Comparison of ENCODE assay signal across 27 cellular contexts in genomic region chr3:171157980-171158379, GRCh38.
DNase-seq lines count a peak whose midpoint lies in the region; ATAC-seq, FAIRE-seq and TF ChIP-seq lines count a peak whose summit lies in the region.
"Had no signal": no experiment of that assay in that cellular context is flagged by ENCODE, and none has a peak within 500 bp of the region (broad histone marks: within the 10 kb centered on the region; RNA-seq: fewer than 3 reads in every experiment).

No MANE protein-coding gene starts in this region.

- H3K9me3 ChIP-seq in HepG2 (ENCODE audit: low read length) (peaks cover 6% of the 10 kb centered on the region), right lobe of liver (no peaks in the 10 kb centered on the region), neural progenitor cell (ENCODE audit: low read depth) (no peaks in the 10 kb centered on the region)

- peak overlapping the region; percentile 88; the same call in 1 of the 2 replicates for H3K4me2 ChIP-seq in HepG2 (ENCODE audit: low read depth, low read length)
- H3K4me2 ChIP-seq in neural progenitor cell: no peak overlapping the region
- H3K4me2 ChIP-seq: A549; BLaER1 treated with 17β-estradiol and CSF1 and Interleukin-3, amounts not matched to agents 10 nM and 100 nM; KMS-11 had no signal

- intact Hi-C loops in HepG2 (cut with micrococcal nuclease; ENCODE audit: unreplicated experiment): loop anchor here (1.0 kb wide), 1 partner anchor 113 kb away; no protein-coding TSS in a partner anchor
- intact Hi-C loops in right lobe of liver (cut with DNase I): no loop called here

- FAIRE-seq in HepG2 (lab: Jason Lieb, UNC): no peak
- FAIRE-seq: A549, GM19239, H1 had no signal

- peaks cover 4% of the 10 kb centered on the region for H3K27me3 Mint-ChIP-seq in neural progenitor cell (ENCODE audit: insufficient read depth, low read depth)
- H3K27me3 Mint-ChIP-seq: CD4-positive, alpha-beta memory T cell; IgD-negative memory B cell had no signal

- H4K20me1 ChIP-seq in HepG2 (ENCODE audit: insufficient read depth, low read length): no peaks in the 10 kb centered on the region
- H4K20me1 ChIP-seq in neural progenitor cell (ENCODE audit: low read depth): no peaks in the 10 kb centered on the region
- H4K20me1 ChIP-seq: BLaER1 treated with 17β-estradiol and CSF1 and Interleukin-3, amounts not matched to agents 10 nM and 100 nM had no signal

- no peak for TF ChIP-seq RAD21 in HepG2 (CRISPR knock-in tag; IDR thresholded peaks at IDR 0.05)

- H2AFZ ChIP-seq in HepG2 (ENCODE audit: low read length): no peak overlapping the region
- no peak overlapping the region for H2AFZ ChIP-seq in neural progenitor cell (replicated peaks)

- peak overlapping the region; percentile 39 for H3K27ac Mint-ChIP-seq in neural progenitor cell
- H3K27ac Mint-ChIP-seq: IgD-negative memory B cell had no signal

- no TSS peak for BruUV-seq in HepG2 (replicated peaks; lab: Mats Ljungman, UMichigan)

- no peak overlapping the region for H3K4me3 ChIP-seq in HepG2 (replicated peaks in 1 of 3; ENCODE audit: insufficient read depth in 1 of 3, low read depth in 2 of 3, low read length in 3 of 3)
- H3K4me3 ChIP-seq in right lobe of liver: no peak overlapping the region
- H3K4me3 ChIP-seq in neural progenitor cell: no peak overlapping the region
- H3K4me3 ChIP-seq: A549; BLaER1 treated with 17β-estradiol and CSF1 and Interleukin-3, amounts not matched to agents 10 nM and 100 nM; SK-N-MC had no signal

- POLR2A ChIA-PET in HepG2 (lab: Yijun Ruan, JAX): interaction anchor here (1.0 to 1.2 kb wide), 3 partner anchors 8 to 102 kb away, joined by 3 to 7 read pairs (median 5); no protein-coding TSS in a partner anchor

- peaks cover 4% of the 10 kb centered on the region for H3K9me3 Mint-ChIP-seq in neural progenitor cell

- no peak for TF ChIP-seq CTCF in HepG2 (CRISPR knock-in tag; IDR thresholded peaks at IDR 0.05)
- no peak for TF ChIP-seq CTCF in right lobe of liver (IDR thresholded peaks at IDR 0.05)
- no peak for TF ChIP-seq CTCF in neural progenitor cell (IDR thresholded peaks at IDR 0.05)

- in situ Hi-C loops in HepG2 (cut with HindIII; ENCODE audit: extremely low pct_ligation_motif_present, low pct_unique_long_range_greater_than_20kb): no loop called here

- H3K27me3 ChIP-seq in HepG2 (ENCODE audit: control insufficient read depth in 1 of 2, insufficient read depth in 2 of 2, low read length in 2 of 2): no peaks in the 10 kb centered on the region
- H3K27me3 ChIP-seq in right lobe of liver: no peaks in the 10 kb centered on the region
- H3K27me3 ChIP-seq in neural progenitor cell: no peaks in the 10 kb centered on the region
- H3K27me3 ChIP-seq: BLaER1 treated with 17β-estradiol and CSF1 and Interleukin-3, amounts not matched to agents 10 nM and 100 nM had no signal

- H3K27ac ChIP-seq in HepG2 (ENCODE audit: extremely low read length, insufficient read depth, low read length) (no peak overlapping the region), right lobe of liver (no peak overlapping the region), cingulate gyrus (ENCODE audit: low read depth, low read length) (peak overlapping the region; percentile 93), neural progenitor cell (no peak overlapping the region)
- H3K27ac ChIP-seq: BLaER1 treated with 17β-estradiol and CSF1 and Interleukin-3, amounts not matched to agents 10 nM and 100 nM; KMS-11; RWPE1; SK-N-MC had no signal

- no peak for TF ChIP-seq EP300 in HepG2 (IDR thresholded peaks at IDR 0.05; ENCODE audit: low read depth in 2 of 2, low read length in 2 of 2)
- no peak for TF ChIP-seq EP300 in HepG2 (CRISPR knock-in tag; IDR thresholded peaks at IDR 0.05; ENCODE audit: borderline replicate concordance)

- H3K79me2 ChIP-seq in HepG2 (ENCODE audit: insufficient read depth, low read length) (no peaks in the 10 kb centered on the region), neural progenitor cell (ENCODE audit: low read depth) (no peaks in the 10 kb centered on the region)

- H3K4me1 ChIP-seq in HepG2 (ENCODE audit: insufficient read depth, low read length) (peaks cover 34% of the 10 kb centered on the region), right lobe of liver (no peaks in the 10 kb centered on the region), neural progenitor cell (peaks cover 6% of the 10 kb centered on the region)
- H3K4me1 ChIP-seq: BLaER1 treated with 17β-estradiol and CSF1 and Interleukin-3, amounts not matched to agents 10 nM and 100 nM had no signal

- H3K36me3 ChIP-seq in HepG2 (replicated peaks in 1 of 2; ENCODE audit: control insufficient read depth in 1 of 2, insufficient read depth in 2 of 2, low read length in 2 of 2) (no peaks in the 10 kb centered on the region), right lobe of liver (no peaks in the 10 kb centered on the region), neural progenitor cell (peaks cover 4% of the 10 kb centered on the region)

- CTCF ChIA-PET in HepG2 (lab: Yijun Ruan, JAX; ENCODE audit: low intra/inter-chr PET ratio, low total read pairs): interaction anchor here (1.4 kb wide), 1 partner anchor 196 kb away, joined by 3 read pairs; no protein-coding TSS in a partner anchor

- peaks cover 54% of the 10 kb centered on the region for H3K36me3 Mint-ChIP-seq in neural progenitor cell

- no peak overlapping the region for H3K4me3 Mint-ChIP-seq in neural progenitor cell
- H3K4me3 Mint-ChIP-seq: CD4-positive, alpha-beta memory T cell; IgD-negative memory B cell had no signal

- H3K9ac ChIP-seq in HepG2 (ENCODE audit: insufficient read depth, low read depth, low read length) (no peak overlapping the region), neural progenitor cell (no peak overlapping the region)
- H3K9ac ChIP-seq: BLaER1 treated with 17β-estradiol and CSF1 and Interleukin-3, amounts not matched to agents 10 nM and 100 nM; KMS-11 had no signal

- DNase-seq in HepG2 (ENCODE audit: low spot score) (no peak), right lobe of liver (no peak), neural progenitor cell (ENCODE audit: low spot score) (no peak), T-helper 9 cell (no peak), C1 segment of cervical spinal cord (lab: John Stamatoyannopoulos, UW) (no peak)
- no peak for DNase-seq in activated CD4-positive, alpha-beta T cell treated with anti-CD3 and anti-CD28 coated beads for 48 hours
- DNase-seq: AML-193; CD4-positive, alpha-beta memory T cell; DMS 273 treated with DMSO at 0.1 percent for 48 hours; MM.1S; NCI-H1092; NCI-H1417 treated with DMSO at 0.1 percent for 48 hours; NCI-H1694 treated with DMSO at 0.1 percent for 48 hours; NCI-H2081; NCI-H2227 treated with DMSO at 0.1 percent for 48 hours; NCI-H526 treated with DMSO at 0.1 percent for 48 hours; SIG-M5 had no signal

- no peak for TF ChIP-seq POLR2A in HepG2 (IDR thresholded peaks at IDR 0.05; ENCODE audit: insufficient read depth in 1 of 2, low read depth in 2 of 2, low read length in 2 of 2)
- TF ChIP-seq POLR2A in right lobe of liver (IDR thresholded peaks at IDR 0.05): no peak

- peaks cover 9% of the 10 kb centered on the region for H3K4me1 Mint-ChIP-seq in neural progenitor cell
- H3K4me1 Mint-ChIP-seq: IgD-negative memory B cell had no signal

- no peaks in the 10 kb centered on the region for H3F3A ChIP-seq in neural progenitor cell (ENCODE audit: low read depth)

- WGBS in HepG2 (ENCODE audit: low lambda C conversion rate): 80% methylated on average over 1 of the region's 3 CpGs
- WGBS in right lobe of liver (ENCODE audit: insufficient coverage, low coverage, low lambda C conversion rate, missing lambda C conversion rate): no CpG with 5 or more reads among the region's 3 CpGs

- ATAC-seq in HepG2: peak; percentile 13; the same call in 2 of the 3 replicates
- ATAC-seq in right lobe of liver: no peak
- ATAC-seq: Panc1 had no signal

TF ChIP-seq in HepG2, 621 proteins besides CTCF, POLR2A, EP300 and RAD21:
- no peak for TF ChIP-seq ZMAT5 (CRISPR knock-in tag; IDR thresholded peaks at IDR 0.05; ENCODE audit: borderline replicate concordance, low read depth)
TF ChIP-seq in HepG2: peak in this region for 0.
